In the genomic region with DNA sequence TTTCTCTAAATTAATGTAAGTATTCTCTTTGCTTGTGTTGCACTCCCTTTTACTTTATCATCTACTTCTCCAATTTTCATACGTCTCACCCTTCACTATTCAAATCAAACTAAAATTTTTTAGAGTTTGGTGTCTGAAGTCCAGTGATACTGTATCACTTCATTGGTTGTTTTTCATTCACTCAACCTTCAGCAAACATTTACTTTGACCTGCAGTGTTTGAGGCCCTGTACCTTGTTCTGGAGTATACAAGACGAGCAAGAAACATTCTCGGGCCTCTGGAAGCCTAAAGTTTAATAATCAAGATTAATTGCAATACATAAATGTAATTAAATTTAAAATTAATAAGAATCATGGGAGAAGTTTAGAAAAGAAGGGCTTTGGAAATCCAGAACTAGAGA, we compare ENCODE assay signal across 1 cellular context.
TF ChIP-seq lines count a peak whose summit lies in the region.

No MANE protein-coding gene starts in this region.

TF ChIP-seq in HepG2, 621 proteins besides CTCF, POLR2A, EP300 and RAD21 (continued from another document):
- TF ChIP-seq ZNF296 (CRISPR knock-in tag; conservative IDR thresholded peaks at IDR 0.05) (no peak), MTF2 (CRISPR knock-in tag; IDR thresholded peaks at IDR 0.05; ENCODE audit: borderline replicate concordance) (no peak), SP140L (CRISPR knock-in tag; IDR thresholded peaks at IDR 0.05; ENCODE audit: borderline replicate concordance) (no peak), GATAD1 (CRISPR knock-in tag; IDR thresholded peaks at IDR 0.05) (0 out of 2 replicates have a peak, but pooled peaks have one; percentile 8), FOXP1 (IDR thresholded peaks at IDR 0.05) (no peak), FOXP1 (CRISPR knock-in tag; IDR thresholded peaks at IDR 0.05) (0 out of 2 replicates have a peak, but pooled peaks have one; percentile 25), NR2F6 (IDR thresholded peaks at IDR 0.05) (no peak), NR2F6 (CRISPR knock-in tag; IDR thresholded peaks at IDR 0.05) (0 out of 2 replicates have a peak, but pooled peaks have one; percentile 15), AHDC1 (CRISPR knock-in tag; IDR thresholded peaks at IDR 0.05; ENCODE audit: borderline replicate concordance) (peak; percentile 36; the same call in 1 of the 2 replicates), U2AF2 (IDR thresholded peaks at IDR 0.05; ENCODE audit: low read depth, low read length) (no peak), ERF (CRISPR knock-in tag; IDR thresholded peaks at IDR 0.05) (no peak), PLRG1 (conservative IDR thresholded peaks at IDR 0.05) (no peak), MAFG (CRISPR knock-in tag; IDR thresholded peaks at IDR 0.05) (no peak), MLX (CRISPR knock-in tag; IDR thresholded peaks at IDR 0.05) (no peak)
- TF ChIP-seq, protein P1, sequence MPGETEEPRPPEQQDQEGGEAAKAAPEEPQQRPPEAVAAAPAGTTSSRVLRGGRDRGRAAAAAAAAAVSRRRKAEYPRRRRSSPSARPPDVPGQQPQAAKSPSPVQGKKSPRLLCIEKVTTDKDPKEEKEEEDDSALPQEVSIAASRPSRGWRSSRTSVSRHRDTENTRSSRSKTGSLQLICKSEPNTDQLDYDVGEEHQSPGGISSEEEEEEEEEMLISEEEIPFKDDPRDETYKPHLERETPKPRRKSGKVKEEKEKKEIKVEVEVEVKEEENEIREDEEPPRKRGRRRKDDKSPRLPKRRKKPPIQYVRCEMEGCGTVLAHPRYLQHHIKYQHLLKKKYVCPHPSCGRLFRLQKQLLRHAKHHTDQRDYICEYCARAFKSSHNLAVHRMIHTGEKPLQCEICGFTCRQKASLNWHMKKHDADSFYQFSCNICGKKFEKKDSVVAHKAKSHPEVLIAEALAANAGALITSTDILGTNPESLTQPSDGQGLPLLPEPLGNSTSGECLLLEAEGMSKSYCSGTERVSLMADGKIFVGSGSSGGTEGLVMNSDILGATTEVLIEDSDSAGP (CRISPR knock-in tag; IDR thresholded peaks at IDR 0.05; ENCODE audit: borderline replicate concordance) = no peak
- TF ChIP-seq, protein P2, sequence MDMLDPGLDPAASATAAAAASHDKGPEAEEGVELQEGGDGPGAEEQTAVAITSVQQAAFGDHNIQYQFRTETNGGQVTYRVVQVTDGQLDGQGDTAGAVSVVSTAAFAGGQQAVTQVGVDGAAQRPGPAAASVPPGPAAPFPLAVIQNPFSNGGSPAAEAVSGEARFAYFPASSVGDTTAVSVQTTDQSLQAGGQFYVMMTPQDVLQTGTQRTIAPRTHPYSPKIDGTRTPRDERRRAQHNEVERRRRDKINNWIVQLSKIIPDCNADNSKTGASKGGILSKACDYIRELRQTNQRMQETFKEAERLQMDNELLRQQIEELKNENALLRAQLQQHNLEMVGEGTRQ (IDR thresholded peaks at IDR 0.05; ENCODE audit: low read depth, low read length) = no peak
- TF ChIP-seq, protein P2 (CRISPR knock-in tag; IDR thresholded peaks at IDR 0.05; ENCODE audit: borderline replicate concordance) = no peak
- TF ChIP-seq, protein P3, sequence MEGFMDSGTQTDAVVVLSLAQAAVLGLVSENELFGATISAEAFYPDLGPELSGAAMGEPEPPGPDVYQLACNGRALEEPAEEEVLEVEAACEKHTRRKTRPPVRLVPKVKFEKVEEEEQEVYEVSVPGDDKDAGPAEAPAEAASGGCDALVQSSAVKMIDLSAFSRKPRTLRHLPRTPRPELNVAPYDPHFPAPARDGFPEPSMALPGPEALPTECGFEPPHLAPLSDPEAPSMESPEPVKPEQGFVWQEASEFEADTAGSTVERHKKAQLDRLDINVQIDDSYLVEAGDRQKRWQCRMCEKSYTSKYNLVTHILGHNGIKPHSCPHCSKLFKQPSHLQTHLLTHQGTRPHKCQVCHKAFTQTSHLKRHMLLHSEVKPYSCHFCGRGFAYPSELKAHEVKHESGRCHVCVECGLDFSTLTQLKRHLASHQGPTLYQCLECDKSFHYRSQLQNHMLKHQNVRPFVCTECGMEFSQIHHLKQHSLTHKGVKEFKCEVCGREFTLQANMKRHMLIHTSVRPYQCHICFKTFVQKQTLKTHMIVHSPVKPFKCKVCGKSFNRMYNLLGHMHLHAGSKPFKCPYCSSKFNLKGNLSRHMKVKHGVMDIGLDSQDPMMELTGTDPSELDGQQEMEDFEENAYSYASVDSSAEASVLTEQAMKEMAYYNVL (CRISPR knock-in tag; IDR thresholded peaks at IDR 0.05; ENCODE audit: borderline replicate concordance) = peak; percentile 100
- TF ChIP-seq, protein P4, sequence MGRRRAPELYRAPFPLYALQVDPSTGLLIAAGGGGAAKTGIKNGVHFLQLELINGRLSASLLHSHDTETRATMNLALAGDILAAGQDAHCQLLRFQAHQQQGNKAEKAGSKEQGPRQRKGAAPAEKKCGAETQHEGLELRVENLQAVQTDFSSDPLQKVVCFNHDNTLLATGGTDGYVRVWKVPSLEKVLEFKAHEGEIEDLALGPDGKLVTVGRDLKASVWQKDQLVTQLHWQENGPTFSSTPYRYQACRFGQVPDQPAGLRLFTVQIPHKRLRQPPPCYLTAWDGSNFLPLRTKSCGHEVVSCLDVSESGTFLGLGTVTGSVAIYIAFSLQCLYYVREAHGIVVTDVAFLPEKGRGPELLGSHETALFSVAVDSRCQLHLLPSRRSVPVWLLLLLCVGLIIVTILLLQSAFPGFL (CRISPR knock-in tag; IDR thresholded peaks at IDR 0.05) = no peak
